1 cellular context compared by ENCODE assay signal in the genomic region with DNA sequence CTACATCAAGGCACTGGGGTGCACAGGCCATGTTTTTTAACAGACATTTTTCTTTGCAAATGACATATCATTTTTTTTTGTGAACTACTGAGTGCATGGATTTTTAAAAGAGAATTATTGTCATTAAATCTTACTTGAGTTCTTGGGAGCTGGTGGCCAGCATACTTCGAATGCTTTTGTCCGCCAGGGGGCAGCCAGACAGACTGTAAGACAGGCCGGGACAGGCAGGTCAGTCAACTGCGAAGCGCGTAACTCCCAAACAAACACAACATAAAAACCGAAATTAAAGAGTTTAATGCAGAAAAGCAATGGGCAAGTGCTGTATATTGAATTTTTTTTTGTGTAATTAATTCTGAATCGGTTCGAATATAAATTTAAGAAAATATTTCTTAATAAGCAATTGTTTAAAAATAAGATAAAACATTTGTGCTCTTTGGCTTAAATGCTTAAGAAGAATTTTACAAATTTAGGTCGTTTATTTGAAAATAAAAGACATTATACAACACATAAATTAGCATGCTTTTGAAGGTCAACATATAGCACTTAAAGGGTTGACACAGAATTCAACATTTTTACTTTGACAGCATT.
TF ChIP-seq lines count a peak whose summit lies in the region.

No MANE protein-coding gene starts in this region.

TF ChIP-seq in IMR-90, 13 proteins besides CTCF, POLR2A, EP300 and RAD21:
- TF ChIP-seq SMC3 (IDR thresholded peaks at IDR 0.05; ENCODE audit: low read depth, low read length) (peak; percentile 61), MAFK (IDR thresholded peaks at IDR 0.05; ENCODE audit: low read depth, low read length) (no peak)
